10 cellular contexts compared by ENCODE assay signal in the genomic region with DNA sequence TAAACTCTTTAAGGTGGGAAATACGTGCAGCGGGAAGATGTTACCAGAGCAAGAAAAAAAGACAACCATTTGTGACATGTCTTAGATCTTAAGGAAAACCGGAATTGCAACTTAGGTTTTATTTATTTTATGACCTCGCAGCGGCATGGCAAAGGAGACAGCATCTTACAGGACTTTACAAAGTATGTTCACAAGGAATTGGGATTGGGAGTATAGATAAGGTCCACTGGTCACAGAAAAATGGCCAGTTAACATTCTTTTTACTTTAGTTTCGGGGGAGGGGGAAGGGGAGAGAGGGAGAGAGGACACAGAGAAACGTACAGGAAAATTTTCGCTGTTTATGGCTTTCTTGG.
A peak's percentile ranks its signal among the peaks of the same experiment; 100 is the strongest.
DNase-seq lines count a peak whose midpoint lies in the region; ATAC-seq and TF ChIP-seq lines count a peak whose summit lies in the region.
"Had no signal": no experiment of that assay in that cellular context is flagged by ENCODE, and none has a peak within 500 bp of the region (broad histone marks: within the 10 kb centered on the region; RNA-seq: fewer than 3 reads in every experiment).

No MANE protein-coding gene starts in this region.

- no peak for TF ChIP-seq POLR2A in tibial nerve (IDR thresholded peaks at IDR 0.05)

- TF ChIP-seq EP300 in tibial nerve (IDR thresholded peaks at IDR 0.05): no peak

- no peaks in the 10 kb centered on the region for H3K9me3 ChIP-seq in iPS-18a (ENCODE audit: control insufficient read depth, low read depth, low read length)
- no peaks in the 10 kb centered on the region for H3K9me3 ChIP-seq in skeletal muscle tissue (ENCODE audit: control insufficient read depth in 3 of 3, low read length in 3 of 3)
- peaks cover 0 to 3% (median 0%) of the 10 kb centered on the region in 4 donors for H3K9me3 ChIP-seq in tibial nerve

- no peak overlapping the region for H3K4me3 Mint-ChIP-seq in activated T-helper 17 cell treated with anti-CD3 and anti-CD28 coated beads, Interleukin-2, amount 50 U/mL, for 72 hours

- no peak overlapping the region for H3K27ac Mint-ChIP-seq in activated T-helper 17 cell treated with anti-CD3 and anti-CD28 coated beads, Interleukin-2, amount 50 U/mL, for 72 hours

- H3K27ac ChIP-seq in iPS-18a (ENCODE audit: low read length): no peak overlapping the region
- no peak overlapping the region for H3K27ac ChIP-seq in skeletal muscle tissue (ENCODE audit: low read depth, low read length)
- no peak overlapping the region for H3K27ac ChIP-seq in tibial nerve

- H3K4me1 ChIP-seq in iPS-18a (ENCODE audit: control insufficient read depth, low read depth, low read length): peaks cover 7% of the 10 kb centered on the region
- no peaks in the 10 kb centered on the region for H3K4me1 ChIP-seq in skeletal muscle tissue (ENCODE audit: control insufficient read depth in 3 of 3, insufficient read depth in 3 of 3, low read length in 3 of 3)
- H3K4me1 ChIP-seq in tibial nerve: no peaks in the 10 kb centered on the region

- H3K36me3 ChIP-seq in iPS-18a (ENCODE audit: control insufficient read depth, low read depth, low read length): no peaks in the 10 kb centered on the region
- H3K36me3 ChIP-seq in skeletal muscle tissue (ENCODE audit: control insufficient read depth in 3 of 3, insufficient read depth in 3 of 3, low read length in 3 of 3): no peaks in the 10 kb centered on the region
- no peaks in the 10 kb centered on the region for H3K36me3 ChIP-seq in tibial nerve

- H3K9me3 Mint-ChIP-seq in activated T-helper 17 cell treated with anti-CD3 and anti-CD28 coated beads, Interleukin-2, amount 50 U/mL, for 72 hours: no peaks in the 10 kb centered on the region

- no peak for TF ChIP-seq CTCF in GM12875 (IDR thresholded peaks at IDR 0.05; ENCODE audit: borderline replicate concordance, insufficient read depth, low read depth, low read length)
- TF ChIP-seq CTCF in WI38 (IDR thresholded peaks at IDR 0.05; ENCODE audit: low read depth, low read length): no peak
- TF ChIP-seq CTCF in tibial nerve (IDR thresholded peaks at IDR 0.05): no peak

- DNase-seq in NCI-H345 (lab: John Stamatoyannopoulos, UW) (no peak), SW480 (ENCODE audit: low spot score) (no peak), tibial nerve (ENCODE audit: low spot score in 2 of 2) (no peak)
- DNase-seq: activated T-cell treated with anti-CD3 and anti-CD28 coated beads for 4 hours, GF-D8 had no signal

- H3K4me3 ChIP-seq in GM12875 (ENCODE audit: low read depth, low read length) (peak overlapping the region; percentile 61), WI38 (ENCODE audit: low read depth, low read length) (peak overlapping the region; percentile 56), iPS-18a (ENCODE audit: low read length) (peak overlapping the region; percentile 73), skeletal muscle tissue (ENCODE audit: low read length in 3 of 3) (peak overlapping the region; percentile 44 to 65 (median 63)), tibial nerve (peak overlapping the region in 2 of 4 donors; percentile 26 to 42)

- H3K9ac ChIP-seq in iPS-18a (ENCODE audit: low read length) (no peak overlapping the region), skeletal muscle tissue (ENCODE audit: low read depth in 1 of 3, low read length in 3 of 3) (peak overlapping the region in 1 of 3 donors; percentile 26)

- H3K27me3 Mint-ChIP-seq in activated T-helper 17 cell treated with anti-CD3 and anti-CD28 coated beads, Interleukin-2, amount 50 U/mL, for 72 hours: peaks cover 5% of the 10 kb centered on the region

- H3K27me3 ChIP-seq in iPS-18a (ENCODE audit: control insufficient read depth, insufficient read depth, low read length) (no peaks in the 10 kb centered on the region), skeletal muscle tissue (ENCODE audit: control insufficient read depth in 3 of 3, insufficient read depth in 3 of 3, low read length in 3 of 3) (no peaks in the 10 kb centered on the region), tibial nerve (no peaks in the 10 kb centered on the region)

- ATAC-seq in activated T-helper 17 cell treated with anti-CD3 and anti-CD28 coated beads, Interleukin-2, amount 50 U/mL, for 72 hours (replicated peaks): no peak

- no peaks in the 10 kb centered on the region for H3K4me1 Mint-ChIP-seq in activated T-helper 17 cell treated with anti-CD3 and anti-CD28 coated beads, Interleukin-2, amount 50 U/mL, for 72 hours

- WGBS in tibial nerve, 2 donors: 52 to 55% methylated on average over 8 of the region's 8 CpGs

- no peaks in the 10 kb centered on the region for H3K36me3 Mint-ChIP-seq in activated T-helper 17 cell treated with anti-CD3 and anti-CD28 coated beads, Interleukin-2, amount 50 U/mL, for 72 hours (ENCODE audit: low read depth)
